9 cellular contexts compared by ENCODE assay signal in genomic region chrX:78945186-78945912, GRCh38. TPM values are rescaled to one million over a fixed set of nuclear protein-coding genes. Genes with fewer than 3 reads are reported as not detected.
DNase-seq lines count a peak whose midpoint lies in the region; ATAC-seq, FAIRE-seq and TF ChIP-seq lines count a peak whose summit lies in the region.
"Had no signal": no experiment of that assay in that cellular context is flagged by ENCODE, and none has a peak within 500 bp of the region (broad histone marks: within the 10 kb centered on the region; RNA-seq: fewer than 3 reads in every experiment).

TSS of gene P2RY10 (plus strand) at chrX:78945391. CDS start at chrX:78960521, 15,130 bp downstream.

- CTCF ChIA-PET in activated naive CD4-positive, alpha-beta T cell treated with anti-CD3 and anti-CD28 coated beads for 36 hours (lab: Charles Lee) = interaction anchor here (2.0 kb wide), 1 partner anchor 19 kb away, joined by 6 read pairs; no protein-coding TSS in a partner anchor
- CTCF ChIA-PET in RWPE1 (lab: Yijun Ruan, JAX) = no interaction called here

- intact Hi-C loops in activated naive CD4-positive, alpha-beta T cell treated with anti-CD3 and anti-CD28 coated beads for 36 hours (cut with micrococcal nuclease) = loop anchor here (1.0 to 10.0 kb wide), 13 partner anchors 22 to 1051 kb away; partner anchors contain the start of genes COX7B, ITM2A and MAGT1

- peak; percentile 71 for ATAC-seq in GM21423 (IDR thresholded peaks at IDR 0.05; ENCODE audit: unreplicated experiment)

- H3K4me1 Mint-ChIP-seq in IgD-negative memory B cell = peaks cover 16 to 46% (median 46%) of the 10 kb centered on the region in 3 donors
- peaks cover 54% of the 10 kb centered on the region for H3K4me1 Mint-ChIP-seq in activated naive CD4-positive, alpha-beta T cell treated with anti-CD3 and anti-CD28 coated beads for 36 hours (ENCODE audit: low read depth)

- H3K27me3 Mint-ChIP-seq in IgD-negative memory B cell = no peaks in the 10 kb centered on the region
- H3K27me3 Mint-ChIP-seq in activated naive CD4-positive, alpha-beta T cell treated with anti-CD3 and anti-CD28 coated beads for 36 hours (ENCODE audit: low read depth) = no peaks in the 10 kb centered on the region
- H3K27me3 Mint-ChIP-seq: dendritic cell treated with granulocyte-macrophage colony-stimulating factor and Interleukin-4, amounts not matched to agents 40 ng/mL and 50 ng/mL, for 4 days had no signal

- FAIRE-seq in GM12892 (lab: Jason Lieb, UNC) = peak; percentile 98

- H3K27ac ChIP-seq in RWPE1 = no peak within 1 kb of the TSS

- H3K4me3 Mint-ChIP-seq in IgD-negative memory B cell = peak within 1 kb of the TSS; percentile 96 to 98 (median 97)
- H3K4me3 Mint-ChIP-seq in activated naive CD4-positive, alpha-beta T cell treated with anti-CD3 and anti-CD28 coated beads for 36 hours = peak within 1 kb of the TSS; percentile 94
- H3K4me3 Mint-ChIP-seq: dendritic cell treated with granulocyte-macrophage colony-stimulating factor and Interleukin-4, amounts not matched to agents 40 ng/mL and 50 ng/mL, for 4 days had no signal

- no peaks in the 10 kb centered on the region for H3K9me3 Mint-ChIP-seq in IgD-negative memory B cell
- no peaks in the 10 kb centered on the region for H3K9me3 Mint-ChIP-seq in activated naive CD4-positive, alpha-beta T cell treated with anti-CD3 and anti-CD28 coated beads for 36 hours
- H3K9me3 Mint-ChIP-seq: dendritic cell treated with granulocyte-macrophage colony-stimulating factor and Interleukin-4, amounts not matched to agents 40 ng/mL and 50 ng/mL, for 4 days had no signal

- H3K27ac Mint-ChIP-seq in IgD-negative memory B cell = peak within 1 kb of the TSS; percentile 88 to 96 (median 96)
- peak within 1 kb of the TSS; percentile 98 for H3K27ac Mint-ChIP-seq in activated naive CD4-positive, alpha-beta T cell treated with anti-CD3 and anti-CD28 coated beads for 36 hours
- H3K27ac Mint-ChIP-seq: dendritic cell treated with granulocyte-macrophage colony-stimulating factor and Interleukin-4, amounts not matched to agents 40 ng/mL and 50 ng/mL, for 4 days had no signal

- peaks cover 5% of the 10 kb centered on the region for H3K36me3 Mint-ChIP-seq in IgD-negative memory B cell
- H3K36me3 Mint-ChIP-seq in activated naive CD4-positive, alpha-beta T cell treated with anti-CD3 and anti-CD28 coated beads for 36 hours (ENCODE audit: low read depth) = peaks cover 34% of the 10 kb centered on the region

- no peak for DNase-seq in GM12892 (ENCODE audit: insufficient read length)
- peak; percentile 45 for DNase-seq in activated naive CD4-positive, alpha-beta T cell treated with anti-CD3 and anti-CD28 coated beads for 36 hours
- DNase-seq in NCI-H774 (lab: John Stamatoyannopoulos, UW) = no peak
- DNase-seq in retina = no peak
- DNase-seq in RWPE1 (ENCODE audit: low spot score) = no peak
- no peak for DNase-seq in NCI-H1930 (lab: John Stamatoyannopoulos, UW)

- TF ChIP-seq POLR2A in GM12892 (IDR thresholded peaks at IDR 0.05; ENCODE audit: low read depth, low read length) = peak; percentile 84

- POLR2A ChIA-PET in RWPE1 (lab: Yijun Ruan, JAX; ENCODE audit: low non-redundant PET) = no interaction called here

- no peak for TF ChIP-seq CTCF in RWPE1 (conservative IDR thresholded peaks at IDR 0.05; ENCODE audit: low read depth)

RNA-seq across cellular contexts. Expression of gene P2RY10, which starts in this region (rescaled TPM):
- 62.8 TPM for polyA plus RNA-seq in GM12892 (2012; ENCODE audit: missing spikeins)
- polyA plus RNA-seq in IgD-negative memory B cell = 155 TPM
- total RNA-seq in activated naive CD4-positive, alpha-beta T cell treated with anti-CD3 and anti-CD28 coated beads for 36 hours = 10 to 100 TPM; 61.9 to 63.3 TPM
